In genomic region chr3:124885466-124886167, GRCh38 we compare ENCODE assay signal across 1 cellular context.
TF ChIP-seq lines count a peak whose summit lies in the region.

No MANE protein-coding gene starts in this region.

TF ChIP-seq in GM23338, 12 proteins besides CTCF, POLR2A, EP300 and RAD21 (continued from another document):
- TF ChIP-seq, protein P1, sequence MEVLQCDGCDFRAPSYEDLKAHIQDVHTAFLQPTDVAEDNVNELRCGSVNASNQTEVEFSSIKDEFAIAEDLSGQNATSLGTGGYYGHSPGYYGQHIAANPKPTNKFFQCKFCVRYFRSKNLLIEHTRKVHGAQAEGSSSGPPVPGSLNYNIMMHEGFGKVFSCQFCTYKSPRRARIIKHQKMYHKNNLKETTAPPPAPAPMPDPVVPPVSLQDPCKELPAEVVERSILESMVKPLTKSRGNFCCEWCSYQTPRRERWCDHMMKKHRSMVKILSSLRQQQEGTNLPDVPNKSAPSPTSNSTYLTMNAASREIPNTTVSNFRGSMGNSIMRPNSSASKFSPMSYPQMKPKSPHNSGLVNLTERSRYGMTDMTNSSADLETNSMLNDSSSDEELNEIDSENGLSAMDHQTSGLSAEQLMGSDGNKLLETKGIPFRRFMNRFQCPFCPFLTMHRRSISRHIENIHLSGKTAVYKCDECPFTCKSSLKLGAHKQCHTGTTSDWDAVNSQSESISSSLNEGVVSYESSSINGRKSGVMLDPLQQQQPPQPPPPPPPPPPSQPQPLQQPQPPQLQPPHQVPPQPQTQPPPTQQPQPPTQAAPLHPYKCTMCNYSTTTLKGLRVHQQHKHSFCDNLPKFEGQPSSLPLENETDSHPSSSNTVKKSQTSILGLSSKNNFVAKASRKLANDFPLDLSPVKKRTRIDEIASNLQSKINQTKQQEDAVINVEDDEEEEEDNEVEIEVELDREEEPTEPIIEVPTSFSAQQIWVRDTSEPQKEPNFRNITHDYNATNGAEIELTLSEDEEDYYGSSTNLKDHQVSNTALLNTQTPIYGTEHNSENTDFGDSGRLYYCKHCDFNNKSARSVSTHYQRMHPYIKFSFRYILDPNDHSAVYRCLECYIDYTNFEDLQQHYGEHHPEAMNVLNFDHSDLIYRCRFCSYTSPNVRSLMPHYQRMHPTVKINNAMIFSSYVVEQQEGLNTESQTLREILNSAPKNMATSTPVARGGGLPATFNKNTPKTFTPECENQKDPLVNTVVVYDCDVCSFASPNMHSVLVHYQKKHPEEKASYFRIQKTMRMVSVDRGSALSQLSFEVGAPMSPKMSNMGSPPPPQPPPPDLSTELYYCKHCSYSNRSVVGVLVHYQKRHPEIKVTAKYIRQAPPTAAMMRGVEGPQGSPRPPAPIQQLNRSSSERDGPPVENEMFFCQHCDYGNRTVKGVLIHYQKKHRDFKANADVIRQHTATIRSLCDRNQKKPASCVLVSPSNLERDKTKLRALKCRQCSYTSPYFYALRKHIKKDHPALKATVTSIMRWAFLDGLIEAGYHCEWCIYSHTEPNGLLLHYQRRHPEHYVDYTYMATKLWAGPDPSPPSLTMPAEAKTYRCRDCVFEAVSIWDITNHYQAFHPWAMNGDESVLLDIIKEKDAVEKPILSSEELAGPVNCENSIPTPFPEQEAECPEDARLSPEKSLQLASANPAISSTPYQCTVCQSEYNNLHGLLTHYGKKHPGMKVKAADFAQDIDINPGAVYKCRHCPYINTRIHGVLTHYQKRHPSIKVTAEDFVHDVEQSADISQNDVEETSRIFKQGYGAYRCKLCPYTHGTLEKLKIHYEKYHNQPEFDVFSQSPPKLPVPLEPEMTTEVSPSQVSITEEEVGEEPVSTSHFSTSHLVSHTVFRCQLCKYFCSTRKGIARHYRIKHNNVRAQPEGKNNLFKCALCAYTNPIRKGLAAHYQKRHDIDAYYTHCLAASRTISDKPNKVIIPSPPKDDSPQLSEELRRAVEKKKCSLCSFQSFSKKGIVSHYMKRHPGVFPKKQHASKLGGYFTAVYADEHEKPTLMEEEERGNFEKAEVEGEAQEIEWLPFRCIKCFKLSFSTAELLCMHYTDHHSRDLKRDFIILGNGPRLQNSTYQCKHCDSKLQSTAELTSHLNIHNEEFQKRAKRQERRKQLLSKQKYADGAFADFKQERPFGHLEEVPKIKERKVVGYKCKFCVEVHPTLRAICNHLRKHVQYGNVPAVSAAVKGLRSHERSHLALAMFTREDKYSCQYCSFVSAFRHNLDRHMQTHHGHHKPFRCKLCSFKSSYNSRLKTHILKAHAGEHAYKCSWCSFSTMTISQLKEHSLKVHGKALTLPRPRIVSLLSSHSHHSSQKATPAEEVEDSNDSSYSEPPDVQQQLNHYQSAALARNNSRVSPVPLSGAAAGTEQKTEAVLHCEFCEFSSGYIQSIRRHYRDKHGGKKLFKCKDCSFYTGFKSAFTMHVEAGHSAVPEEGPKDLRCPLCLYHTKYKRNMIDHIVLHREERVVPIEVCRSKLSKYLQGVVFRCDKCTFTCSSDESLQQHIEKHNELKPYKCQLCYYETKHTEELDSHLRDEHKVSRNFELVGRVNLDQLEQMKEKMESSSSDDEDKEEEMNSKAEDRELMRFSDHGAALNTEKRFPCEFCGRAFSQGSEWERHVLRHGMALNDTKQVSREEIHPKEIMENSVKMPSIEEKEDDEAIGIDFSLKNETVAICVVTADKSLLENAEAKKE (CRISPR knock-in tag; IDR thresholded peaks at IDR 0.05), result no peak
- TF ChIP-seq ZNF114 (CRISPR knock-in tag; IDR thresholded peaks at IDR 0.05), result no peak
- no peak for TF ChIP-seq STAT1 (IDR thresholded peaks at IDR 0.05; ENCODE audit: unreplicated experiment)
- TF ChIP-seq ETS1 (IDR thresholded peaks at IDR 0.05), result no peak
